1 cellular context compared by ENCODE assay signal in genomic region chr19:49340069-49340864, GRCh38.
TF ChIP-seq lines count a peak whose summit lies in the region.

No MANE protein-coding gene starts in this region.

TF ChIP-seq in HepG2, 621 proteins besides CTCF, POLR2A, EP300 and RAD21 (continued from another document and continues in another):
- TF ChIP-seq TFDP2 (CRISPR knock-in tag; IDR thresholded peaks at IDR 0.05) (no peak), ZFP36L2 (CRISPR knock-in tag; IDR thresholded peaks at IDR 0.05) (no peak), ZNF232 (CRISPR knock-in tag; IDR thresholded peaks at IDR 0.05; ENCODE audit: borderline replicate concordance) (no peak), NCOA5 (CRISPR knock-in tag; IDR thresholded peaks at IDR 0.05) (no peak), SUZ12 (IDR thresholded peaks at IDR 0.05; ENCODE audit: low read depth, low read length) (no peak), ZNF639 (CRISPR knock-in tag; conservative IDR thresholded peaks at IDR 0.05) (no peak), LRRFIP1 (CRISPR knock-in tag; conservative IDR thresholded peaks at IDR 0.05) (no peak), ZNF572 (CRISPR knock-in tag; IDR thresholded peaks at IDR 0.05) (no peak), ZNF280B (CRISPR knock-in tag; IDR thresholded peaks at IDR 0.05; ENCODE audit: borderline replicate concordance) (no peak), ZFP36L1 (CRISPR knock-in tag; IDR thresholded peaks at IDR 0.05) (no peak), THYN1 (CRISPR knock-in tag; IDR thresholded peaks at IDR 0.05; ENCODE audit: borderline replicate concordance, low read depth) (no peak), ZC3H4 (CRISPR knock-in tag; IDR thresholded peaks at IDR 0.05; ENCODE audit: borderline replicate concordance) (no peak), ZBTB26 (CRISPR knock-in tag; IDR thresholded peaks at IDR 0.05; ENCODE audit: borderline replicate concordance) (no peak), TRIM24 (CRISPR knock-in tag; IDR thresholded peaks at IDR 0.05) (no peak), PHF21A (CRISPR knock-in tag; IDR thresholded peaks at IDR 0.05) (no peak), HBP1 (CRISPR knock-in tag; IDR thresholded peaks at IDR 0.05; ENCODE audit: low read depth) (no peak), ZNF547 (CRISPR knock-in tag; IDR thresholded peaks at IDR 0.05) (no peak), CENPT (CRISPR knock-in tag; IDR thresholded peaks at IDR 0.05; ENCODE audit: low read depth) (no peak), FLYWCH1 (CRISPR knock-in tag; IDR thresholded peaks at IDR 0.05) (no peak), STAT6 (CRISPR knock-in tag; IDR thresholded peaks at IDR 0.05; ENCODE audit: borderline replicate concordance) (no peak), RXRA (CRISPR knock-in tag; IDR thresholded peaks at IDR 0.05) (no peak), ZNF441 (CRISPR knock-in tag; IDR thresholded peaks at IDR 0.05; ENCODE audit: borderline replicate concordance) (no peak), ZNF44 (CRISPR knock-in tag; IDR thresholded peaks at IDR 0.05) (no peak), NR2F6 (IDR thresholded peaks at IDR 0.05) (no peak), NR2F6 (CRISPR knock-in tag; IDR thresholded peaks at IDR 0.05) (no peak), ATRX (CRISPR knock-in tag; IDR thresholded peaks at IDR 0.05; ENCODE audit: borderline replicate concordance) (no peak), FOXP1 (IDR thresholded peaks at IDR 0.05) (no peak), FOXP1 (CRISPR knock-in tag; IDR thresholded peaks at IDR 0.05) (peak; percentile 42; the same call in 1 of the 2 replicates), ZNF280D (CRISPR knock-in tag; IDR thresholded peaks at IDR 0.05) (no peak), BRCA1 (CRISPR knock-in tag; IDR thresholded peaks at IDR 0.05) (no peak), GTF2F1 (IDR thresholded peaks at IDR 0.05; ENCODE audit: low read length) (no peak), MXD4 (CRISPR knock-in tag; IDR thresholded peaks at IDR 0.05) (peak; percentile 91), MYC (CRISPR knock-in tag; IDR thresholded peaks at IDR 0.05; ENCODE audit: borderline replicate concordance) (peak; percentile 74), TEAD2 (CRISPR knock-in tag; IDR thresholded peaks at IDR 0.05) (no peak), ZBTB49 (CRISPR knock-in tag; IDR thresholded peaks at IDR 0.05; ENCODE audit: borderline replicate concordance) (no peak), SYNCRIP (IDR thresholded peaks at IDR 0.05; ENCODE audit: insufficient read depth, low read depth, low read length) (no peak), HNRNPH1 (optimal IDR thresholded peaks at IDR 0.05; ENCODE audit: low read depth, low read length) (no peak), SP140L (CRISPR knock-in tag; IDR thresholded peaks at IDR 0.05; ENCODE audit: borderline replicate concordance) (no peak), CAMTA2 (CRISPR knock-in tag; IDR thresholded peaks at IDR 0.05; ENCODE audit: borderline replicate concordance) (no peak), POLR2AphosphoS2 (IDR thresholded peaks at IDR 0.05; ENCODE audit: low read depth, low read length) (no peak), ZSCAN30 (CRISPR knock-in tag; IDR thresholded peaks at IDR 0.05) (no peak), MIXL1 (CRISPR knock-in tag; IDR thresholded peaks at IDR 0.05) (no peak), ZMYM4 (CRISPR knock-in tag; IDR thresholded peaks at IDR 0.05) (no peak), ZNF3 (CRISPR knock-in tag; IDR thresholded peaks at IDR 0.05) (no peak), SSRP1 (CRISPR knock-in tag; IDR thresholded peaks at IDR 0.05) (no peak), SNRNP70 (IDR thresholded peaks at IDR 0.05; ENCODE audit: low read depth, low read length) (no peak)
